10 cellular contexts compared by ENCODE assay signal in genomic region chr2:236622660-236623059, GRCh38. TPM values are rescaled to one million over a fixed set of nuclear protein-coding genes. Genes with fewer than 3 reads are reported as not detected.
"Had no signal": no experiment of that assay in that cellular context is flagged by ENCODE, and none has a peak within 500 bp of the region (broad histone marks: within the 10 kb centered on the region; RNA-seq: fewer than 3 reads in every experiment).

No MANE protein-coding gene starts in this region.

- H3K4me1 ChIP-seq: HAP-1 had no signal

- H2AFZ ChIP-seq: GM23248 had no signal

- DNase-seq: GM23248, GOT3, H7, HFFc6, KBM-7 had no signal

- H3K27ac ChIP-seq: GM23248, HL-60 had no signal

- H3K9me3 ChIP-seq: HAP-1 had no signal

- H3K36me3 ChIP-seq: HAP-1 had no signal

- H3K4me3 ChIP-seq: GM23248, HAP-1 had no signal

- ATAC-seq: HCT116, HepG2 had no signal

- H3K9ac ChIP-seq: GM23248 had no signal

RNA-seq across cellular contexts. Expression of gene ACKR3, which starts 53.0 kb away (rescaled TPM):
- total RNA-seq: HepG2, HT1080 had no signal
- polyA plus RNA-seq: HepG2 had no signal
